ENCODE assay signal across 11 cellular contexts in genomic region chr9:94827584-94828304, GRCh38.
DNase-seq lines count a peak whose midpoint lies in the region; ATAC-seq and TF ChIP-seq lines count a peak whose summit lies in the region.
"Had no signal": no experiment of that assay in that cellular context is flagged by ENCODE, and none has a peak within 500 bp of the region (broad histone marks: within the 10 kb centered on the region; RNA-seq: fewer than 3 reads in every experiment).

No MANE protein-coding gene starts in this region.

- DNase-seq in PC-3, result no peak
- DNase-seq in fibroblast of lung (ENCODE audit: low read depth in 2 of 2), result peak; percentile 69 to 84
- no peak for DNase-seq in upper lobe of right lung
- DNase-seq in NCI-H1694 treated with DMSO at 0.1 percent for 48 hours (lab: John Stamatoyannopoulos, UW), result no peak
- DNase-seq in glutamatergic neuron, result no peak
- no peak for DNase-seq in activated CD4-positive, alpha-beta T cell treated with anti-CD3 and anti-CD28 coated beads for 1 hour
- DNase-seq: activated naive CD8-positive, alpha-beta T cell treated with anti-CD3 and anti-CD28 coated beads for 36 hours; HCEC 1CT; NCI-H1105; stimulated activated CD4-positive, alpha-beta T cell treated with anti-CD3 and anti-CD28 coated beads, Interleukin-4, amount 100 ng/mL, for 4 hours had no signal

- H3K27ac Mint-ChIP-seq in nephron, result peak overlapping the region; percentile 77 to 90 (median 90)
- H3K27ac Mint-ChIP-seq in glutamatergic neuron (ENCODE audit: unreplicated experiment), result no peak overlapping the region
- H3K27ac Mint-ChIP-seq: activated naive CD8-positive, alpha-beta T cell treated with anti-CD3 and anti-CD28 coated beads for 36 hours had no signal

- intact Hi-C loops in PC-3 (cut with micrococcal nuclease), result no loop called here
- intact Hi-C loops in upper lobe of right lung (cut with DNase I), result no loop called here

- H3K4me1 Mint-ChIP-seq in nephron (peaks cover 53% of the 10 kb centered on the region), glutamatergic neuron (ENCODE audit: low read depth, unreplicated experiment) (peaks cover 14% of the 10 kb centered on the region)
- H3K4me1 Mint-ChIP-seq: activated naive CD8-positive, alpha-beta T cell treated with anti-CD3 and anti-CD28 coated beads for 36 hours had no signal

- H3K4me1 ChIP-seq in PC-3 (ENCODE audit: insufficient read depth, low read length) (peaks cover 21% of the 10 kb centered on the region), fibroblast of lung (ENCODE audit: control insufficient read depth, extremely low read depth, insufficient read depth, low read length) (no peaks in the 10 kb centered on the region), upper lobe of right lung (peaks cover 20% of the 10 kb centered on the region)

- H3K27me3 Mint-ChIP-seq in nephron (ENCODE audit: low read depth) (no peaks in the 10 kb centered on the region), glutamatergic neuron (ENCODE audit: unreplicated experiment) (peaks cover 1% of the 10 kb centered on the region)
- H3K27me3 Mint-ChIP-seq: activated naive CD8-positive, alpha-beta T cell treated with anti-CD3 and anti-CD28 coated beads for 36 hours had no signal

- ATAC-seq in PC-3, result no peak
- no peak for ATAC-seq in upper lobe of right lung

- H3K27ac ChIP-seq in PC-3 (ENCODE audit: low read length) (peak overlapping the region; percentile 21; the same call in 1 of the 2 replicates), fibroblast of lung (ENCODE audit: insufficient read depth, low read length) (peak overlapping the region; percentile 2), upper lobe of right lung (peak overlapping the region; percentile 6)

- POLR2A ChIA-PET in PC-3 (lab: Charles Lee; ENCODE audit: unreplicated experiment), result no interaction called here

- H3K79me2 ChIP-seq in PC-3 (ENCODE audit: low read length) (no peaks in the 10 kb centered on the region), fibroblast of lung (ENCODE audit: control insufficient read depth, insufficient read depth, low read length) (no peaks in the 10 kb centered on the region)

- peak overlapping the region in 1 of 3 experiments; percentile 15 for H3K4me3 Mint-ChIP-seq in nephron
- no peak overlapping the region for H3K4me3 Mint-ChIP-seq in glutamatergic neuron (ENCODE audit: unreplicated experiment)
- H3K4me3 Mint-ChIP-seq: activated naive CD8-positive, alpha-beta T cell treated with anti-CD3 and anti-CD28 coated beads for 36 hours had no signal

- H3K36me3 ChIP-seq in PC-3 (ENCODE audit: low read depth, low read length), result no peaks in the 10 kb centered on the region
- no peaks in the 10 kb centered on the region for H3K36me3 ChIP-seq in fibroblast of lung (ENCODE audit: control insufficient read depth, insufficient read depth, low read length)
- no peaks in the 10 kb centered on the region for H3K36me3 ChIP-seq in upper lobe of right lung

- H2AFZ ChIP-seq in PC-3 (ENCODE audit: low read length), result no peak overlapping the region
- no peak overlapping the region for H2AFZ ChIP-seq in fibroblast of lung (ENCODE audit: low read length)

- H3K36me3 Mint-ChIP-seq in nephron (ENCODE audit: low read depth) (peaks cover 42% of the 10 kb centered on the region), glutamatergic neuron (ENCODE audit: unreplicated experiment) (peaks cover 13% of the 10 kb centered on the region)

- no TSS peak for BruUV-seq in PC-3 (replicated peaks; lab: Mats Ljungman, UMichigan)

- H4K20me1 ChIP-seq in PC-3 (ENCODE audit: low read length) (no peaks in the 10 kb centered on the region), fibroblast of lung (ENCODE audit: control insufficient read depth, extremely low read depth, insufficient read depth, low read length) (no peaks in the 10 kb centered on the region)

- H3K9me3 Mint-ChIP-seq in nephron (no peaks in the 10 kb centered on the region), glutamatergic neuron (ENCODE audit: unreplicated experiment) (no peaks in the 10 kb centered on the region)

- H3K27me3 ChIP-seq in PC-3 (ENCODE audit: low read length), result no peaks in the 10 kb centered on the region
- H3K27me3 ChIP-seq in fibroblast of lung (ENCODE audit: control insufficient read depth, insufficient read depth, low read length), result no peaks in the 10 kb centered on the region
- H3K27me3 ChIP-seq in upper lobe of right lung, result no peaks in the 10 kb centered on the region

- H3K9me2 ChIP-seq in PC-3 (replicated peaks; ENCODE audit: low read length), result no peaks in the 10 kb centered on the region

- H3K9ac ChIP-seq in PC-3 (ENCODE audit: low read length) (no peak overlapping the region), fibroblast of lung (ENCODE audit: insufficient read depth, low read length) (no peak overlapping the region)

- TF ChIP-seq CTCF in PC-3 (conservative IDR thresholded peaks at IDR 0.05; ENCODE audit: low read depth, low read length) (no peak), fibroblast of lung (conservative IDR thresholded peaks at IDR 0.05 in 1 of 2, IDR thresholded peaks at IDR 0.05 in 1 of 2; ENCODE audit: low read depth in 1 of 2, low read length in 2 of 2) (no peak), nephron (IDR thresholded peaks at IDR 0.05; ENCODE audit: unreplicated experiment in 3 of 3) (no peak), upper lobe of right lung (IDR thresholded peaks at IDR 0.05) (no peak), glutamatergic neuron (IDR thresholded peaks at IDR 0.05; ENCODE audit: partially characterized antibody, unreplicated experiment) (no peak)

- H3K4me2 ChIP-seq in PC-3 (ENCODE audit: low read length) (no peak overlapping the region), fibroblast of lung (ENCODE audit: extremely low read depth, insufficient read depth, low read length) (no peak overlapping the region)

- no peak overlapping the region for H3K4me3 ChIP-seq in PC-3 (ENCODE audit: low read length)
- no peak overlapping the region for H3K4me3 ChIP-seq in fibroblast of lung (replicated peaks in 1 of 4; ENCODE audit: control extremely low read depth in 1 of 4, insufficient read depth in 1 of 4, low read depth in 3 of 4, low read length in 4 of 4)
- no peak overlapping the region for H3K4me3 ChIP-seq in upper lobe of right lung

- H3F3A ChIP-seq in PC-3 (ENCODE audit: low read length, unreplicated experiment), result no peaks in the 10 kb centered on the region

- no peaks in the 10 kb centered on the region for H3K9me3 ChIP-seq in PC-3 (ENCODE audit: low read length)
- no peaks in the 10 kb centered on the region for H3K9me3 ChIP-seq in fibroblast of lung (ENCODE audit: control insufficient read depth, insufficient read depth, low read depth, low read length)
- no peaks in the 10 kb centered on the region for H3K9me3 ChIP-seq in upper lobe of right lung

- CTCF ChIA-PET in PC-3 (lab: Charles Lee), result no interaction called here

Comparison
In these comparisons a context has a peak if more than half of its experiments do, and no peak if none do; other contexts are left out.
1. DNase-seq: peak in fibroblast of lung (2 of 2); none in PC-3 (single experiment), upper lobe of right lung (single experiment), NCI-H1694 treated with DMSO at 0.1 percent for 48 hours (single experiment), glutamatergic neuron (single experiment) and activated CD4-positive, alpha-beta T cell treated with anti-CD3 and anti-CD28 coated beads for 1 hour (single experiment).
2. Peak in every context shown above with its lines, with median percentiles within 50 percentile points of each other: H3K27ac ChIP-seq.